Comparison of ENCODE assay signal across 1 cellular context in the genomic region with DNA sequence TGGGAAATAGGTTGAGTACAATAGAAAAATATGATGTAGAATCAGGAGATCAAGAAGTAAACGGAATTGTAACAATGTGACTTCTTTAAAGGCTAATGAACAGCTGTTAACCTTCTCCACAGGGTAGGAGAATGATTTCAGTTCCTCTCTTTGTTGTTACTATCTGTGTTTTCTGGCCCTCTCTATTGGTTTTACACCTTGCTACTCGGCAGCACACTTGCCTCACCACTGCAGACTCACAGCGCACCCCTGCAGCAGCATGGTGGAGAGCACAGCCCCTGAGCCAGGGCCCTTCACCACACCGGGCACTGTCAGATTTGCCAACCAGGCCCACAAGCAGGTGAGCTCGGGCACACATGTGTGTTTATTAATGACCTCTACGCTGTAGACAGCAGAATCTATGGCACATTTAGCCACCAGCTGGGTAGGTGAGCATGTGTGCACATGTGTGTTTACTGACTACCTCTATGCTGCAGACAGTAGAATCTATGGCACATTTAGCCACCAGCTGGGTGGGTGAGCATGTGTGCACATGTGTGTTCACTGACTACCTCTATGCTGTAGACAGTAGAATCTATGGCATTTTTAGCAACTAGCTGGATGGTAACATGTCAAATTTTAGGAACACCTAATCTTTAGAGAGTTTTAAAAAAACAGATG.
A peak's percentile ranks its signal among the peaks of the same experiment; 100 is the strongest.
TF ChIP-seq lines count a peak whose summit lies in the region.

No MANE protein-coding gene starts in this region.

TF ChIP-seq in K562, 482 proteins besides CTCF, POLR2A, EP300 and RAD21:
- TF ChIP-seq HMBOX1 (IDR thresholded peaks at IDR 0.05) (no peak), MYC (IDR thresholded peaks at IDR 0.05; ENCODE audit: low read depth, low read length) (no peak), MYC (CRISPR knock-in tag; IDR thresholded peaks at IDR 0.05; ENCODE audit: borderline replicate concordance, low read depth) (no peak), TEAD4 (IDR thresholded peaks at IDR 0.05; ENCODE audit: low read length) (no peak), TEAD4 (CRISPR knock-in tag; IDR thresholded peaks at IDR 0.05; ENCODE audit: borderline replicate concordance) (0 out of 2 replicates have a peak, but pooled peaks have one; percentile 37), EZH2 (IDR thresholded peaks at IDR 0.05; ENCODE audit: borderline replicate concordance, low read depth, low read length) (no peak), ZNF407 (IDR thresholded peaks at IDR 0.05; ENCODE audit: low read depth) (no peak), USF1 (CRISPR knock-in tag; IDR thresholded peaks at IDR 0.05) (0 out of 2 replicates have a peak, but pooled peaks have one; percentile 16), FOXK1 (CRISPR knock-in tag; IDR thresholded peaks at IDR 0.05; ENCODE audit: borderline replicate concordance) (no peak)
- TF ChIP-seq, protein P1, sequence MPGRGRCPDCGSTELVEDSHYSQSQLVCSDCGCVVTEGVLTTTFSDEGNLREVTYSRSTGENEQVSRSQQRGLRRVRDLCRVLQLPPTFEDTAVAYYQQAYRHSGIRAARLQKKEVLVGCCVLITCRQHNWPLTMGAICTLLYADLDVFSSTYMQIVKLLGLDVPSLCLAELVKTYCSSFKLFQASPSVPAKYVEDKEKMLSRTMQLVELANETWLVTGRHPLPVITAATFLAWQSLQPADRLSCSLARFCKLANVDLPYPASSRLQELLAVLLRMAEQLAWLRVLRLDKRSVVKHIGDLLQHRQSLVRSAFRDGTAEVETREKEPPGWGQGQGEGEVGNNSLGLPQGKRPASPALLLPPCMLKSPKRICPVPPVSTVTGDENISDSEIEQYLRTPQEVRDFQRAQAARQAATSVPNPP (IDR thresholded peaks at IDR 0.05; ENCODE audit: borderline replicate concordance, insufficient read depth, insufficient read length) = no peak
- TF ChIP-seq, protein P2, sequence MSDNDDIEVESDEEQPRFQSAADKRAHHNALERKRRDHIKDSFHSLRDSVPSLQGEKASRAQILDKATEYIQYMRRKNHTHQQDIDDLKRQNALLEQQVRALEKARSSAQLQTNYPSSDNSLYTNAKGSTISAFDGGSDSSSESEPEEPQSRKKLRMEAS (CRISPR knock-in tag; IDR thresholded peaks at IDR 0.05) = peak; percentile 34; the same call in 1 of the 2 replicates
